ENCODE assay signal across 1 cellular context in genomic region chr2:12296915-12297314, GRCh38.
TF ChIP-seq lines count a peak whose summit lies in the region.

No MANE protein-coding gene starts in this region.

TF ChIP-seq in HEK293, 187 proteins besides CTCF, POLR2A, EP300 and RAD21 (continued from another document):
- TF ChIP-seq ZNF626 (tag by site-specific recombination; IDR thresholded peaks at IDR 0.05): no peak
